ENCODE assay signal across 2 cellular contexts in the genomic region with DNA sequence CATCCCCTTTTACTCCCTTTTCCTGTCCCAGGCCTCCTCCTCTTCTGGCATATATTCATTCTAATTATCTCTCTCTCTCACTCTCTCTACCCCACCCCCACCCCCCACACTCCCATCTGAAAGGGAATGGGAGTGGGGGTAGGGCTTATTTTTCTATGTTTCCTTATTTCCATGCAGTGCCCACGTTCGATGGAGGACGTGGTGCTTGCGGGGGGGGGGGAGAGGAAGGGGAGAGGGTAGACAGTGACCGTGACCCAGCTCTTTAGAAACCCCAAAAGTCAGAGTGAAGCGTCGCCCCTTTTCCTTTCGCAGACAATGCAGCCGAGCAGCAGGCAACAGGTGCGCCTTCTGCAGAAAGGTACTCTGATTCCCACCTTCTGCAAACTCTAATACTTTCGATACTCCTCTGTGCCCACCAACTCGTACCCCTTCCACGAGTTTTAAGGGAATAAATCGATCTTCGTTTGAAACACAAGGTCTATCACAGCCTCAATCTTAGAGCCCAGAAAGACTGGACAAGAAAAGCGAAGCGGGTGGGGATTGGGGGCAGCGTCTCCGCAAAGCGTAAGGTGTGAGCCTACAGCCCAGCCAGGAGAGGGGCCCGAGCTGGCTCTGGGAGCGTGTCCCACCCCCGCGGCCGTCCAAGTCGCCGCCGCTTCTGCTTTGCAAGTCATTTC.
TF ChIP-seq lines count a peak whose summit lies in the region.

No MANE protein-coding gene starts in this region.

TF ChIP-seq in K562, 482 proteins besides CTCF, POLR2A, EP300 and RAD21 (continues in another document):
- 0 out of 2 replicates have a peak, but pooled peaks have one; percentile 45 for TF ChIP-seq ZNF316 (IDR thresholded peaks at IDR 0.05)
- peak; percentile 80 for TF ChIP-seq NFE2 (IDR thresholded peaks at IDR 0.05; ENCODE audit: low read depth)
- TF ChIP-seq, protein P1, sequence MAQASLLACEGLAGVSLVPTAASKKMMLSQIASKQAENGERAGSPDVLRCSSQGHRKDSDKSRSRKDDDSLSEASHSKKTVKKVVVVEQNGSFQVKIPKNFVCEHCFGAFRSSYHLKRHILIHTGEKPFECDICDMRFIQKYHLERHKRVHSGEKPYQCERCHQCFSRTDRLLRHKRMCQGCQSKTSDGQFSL (CRISPR knock-in tag; IDR thresholded peaks at IDR 0.05), result no peak; the same call in 1 of the 2 replicates
- TF ChIP-seq, protein P1 (tag; IDR thresholded peaks at IDR 0.05), result peak in 1 of 2 experiments; percentile 67; a peak in 1 of 4 replicates
- 0 out of 4 replicates have a peak, but pooled peaks of 1 of the 2 experiments have one; percentile 11 for TF ChIP-seq KDM1A (IDR thresholded peaks at IDR 0.05)
- TF ChIP-seq MAFG (tag; conservative IDR thresholded peaks at IDR 0.05), result peak; percentile 39; the same call in 1 of the 2 replicates
- 0 out of 2 replicates have a peak, but pooled peaks have one; percentile 74 for TF ChIP-seq NFRKB (IDR thresholded peaks at IDR 0.05; ENCODE audit: low read depth)
- 0 out of 2 replicates have a peak, but pooled peaks have one; percentile 37 for TF ChIP-seq NR2F6 (CRISPR knock-in tag; IDR thresholded peaks at IDR 0.05)
- TF ChIP-seq, protein P2, sequence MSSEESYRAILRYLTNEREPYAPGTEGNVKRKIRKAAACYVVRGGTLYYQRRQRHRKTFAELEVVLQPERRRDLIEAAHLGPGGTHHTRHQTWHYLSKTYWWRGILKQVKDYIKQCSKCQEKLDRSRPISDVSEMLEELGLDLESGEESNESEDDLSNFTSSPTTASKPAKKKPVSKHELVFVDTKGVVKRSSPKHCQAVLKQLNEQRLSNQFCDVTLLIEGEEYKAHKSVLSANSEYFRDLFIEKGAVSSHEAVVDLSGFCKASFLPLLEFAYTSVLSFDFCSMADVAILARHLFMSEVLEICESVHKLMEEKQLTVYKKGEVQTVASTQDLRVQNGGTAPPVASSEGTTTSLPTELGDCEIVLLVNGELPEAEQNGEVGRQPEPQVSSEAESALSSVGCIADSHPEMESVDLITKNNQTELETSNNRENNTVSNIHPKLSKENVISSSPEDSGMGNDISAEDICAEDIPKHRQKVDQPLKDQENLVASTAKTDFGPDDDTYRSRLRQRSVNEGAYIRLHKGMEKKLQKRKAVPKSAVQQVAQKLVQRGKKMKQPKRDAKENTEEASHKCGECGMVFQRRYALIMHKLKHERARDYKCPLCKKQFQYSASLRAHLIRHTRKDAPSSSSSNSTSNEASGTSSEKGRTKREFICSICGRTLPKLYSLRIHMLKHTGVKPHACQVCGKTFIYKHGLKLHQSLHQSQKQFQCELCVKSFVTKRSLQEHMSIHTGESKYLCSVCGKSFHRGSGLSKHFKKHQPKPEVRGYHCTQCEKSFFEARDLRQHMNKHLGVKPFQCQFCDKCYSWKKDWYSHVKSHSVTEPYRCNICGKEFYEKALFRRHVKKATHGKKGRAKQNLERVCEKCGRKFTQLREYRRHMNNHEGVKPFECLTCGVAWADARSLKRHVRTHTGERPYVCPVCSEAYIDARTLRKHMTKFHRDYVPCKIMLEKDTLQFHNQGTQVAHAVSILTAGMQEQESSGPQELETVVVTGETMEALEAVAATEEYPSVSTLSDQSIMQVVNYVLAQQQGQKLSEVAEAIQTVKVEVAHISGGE (CRISPR knock-in tag; IDR thresholded peaks at IDR 0.05), result no peak
- TF ChIP-seq SMAD1 (IDR thresholded peaks at IDR 0.05; ENCODE audit: low read depth, low read length, partially characterized antibody), result peak; percentile 8
- TF ChIP-seq POLR3A (IDR thresholded peaks at IDR 0.05; ENCODE audit: borderline replicate concordance, extremely low read depth, insufficient read depth, insufficient read length), result no peak
- TF ChIP-seq ETV6 (IDR thresholded peaks at IDR 0.05; ENCODE audit: borderline replicate concordance in 1 of 2, low read depth in 2 of 2, low read length in 1 of 2), result no peak
- TF ChIP-seq ETV6 (CRISPR knock-in tag; IDR thresholded peaks at IDR 0.05; ENCODE audit: borderline replicate concordance), result no peak
- TF ChIP-seq MAX (CRISPR knock-in tag; IDR thresholded peaks at IDR 0.05), result peak; percentile 69
- TF ChIP-seq NCOR1 (IDR thresholded peaks at IDR 0.05), result peak; percentile 17; the same call in 1 of the 2 replicates
- TF ChIP-seq C11orf30 (IDR thresholded peaks at IDR 0.05; ENCODE audit: low read depth), result peak; percentile 55; the same call in 1 of the 2 replicates
- no peak for TF ChIP-seq SPI1 (IDR thresholded peaks at IDR 0.05; ENCODE audit: borderline replicate concordance, low read depth, low read length)
- TF ChIP-seq THRA (IDR thresholded peaks at IDR 0.05), result no peak
- peak; percentile 70; the same call in 1 of the 2 replicates for TF ChIP-seq ZBTB7A (IDR thresholded peaks at IDR 0.05; ENCODE audit: borderline replicate concordance, control insufficient read depth, low read depth, low read length)
- peak; percentile 40; the same call in 1 of the 2 replicates for TF ChIP-seq ZNF197 (CRISPR knock-in tag; IDR thresholded peaks at IDR 0.05; ENCODE audit: low read depth)
- peak; percentile 77; the same call in 1 of the 2 replicates for TF ChIP-seq ATF6 (CRISPR knock-in tag; IDR thresholded peaks at IDR 0.05)

TF ChIP-seq in HepG2, 621 proteins besides CTCF, POLR2A, EP300 and RAD21:
- TF ChIP-seq MTERF4 (CRISPR knock-in tag; IDR thresholded peaks at IDR 0.05) (no peak), ZNF777 (CRISPR knock-in tag; IDR thresholded peaks at IDR 0.05) (peak; percentile 63; the same call in 1 of the 2 replicates), PATZ1 (CRISPR knock-in tag; IDR thresholded peaks at IDR 0.05) (peak; percentile 24; the same call in 1 of the 2 replicates), ZNF549 (CRISPR knock-in tag; IDR thresholded peaks at IDR 0.05) (no peak), ZNF670 (CRISPR knock-in tag; IDR thresholded peaks at IDR 0.05; ENCODE audit: borderline replicate concordance) (0 out of 2 replicates have a peak, but pooled peaks have one; percentile 34), JUN (CRISPR knock-in tag; IDR thresholded peaks at IDR 0.05) (no peak), KLF11 (CRISPR knock-in tag; IDR thresholded peaks at IDR 0.05) (no peak), CBX1 (IDR thresholded peaks at IDR 0.05; ENCODE audit: low read depth) (no peak), REXO4 (CRISPR knock-in tag; IDR thresholded peaks at IDR 0.05; ENCODE audit: borderline replicate concordance) (0 out of 2 replicates have a peak, but pooled peaks have one; percentile 1)
- TF ChIP-seq, protein P3, sequence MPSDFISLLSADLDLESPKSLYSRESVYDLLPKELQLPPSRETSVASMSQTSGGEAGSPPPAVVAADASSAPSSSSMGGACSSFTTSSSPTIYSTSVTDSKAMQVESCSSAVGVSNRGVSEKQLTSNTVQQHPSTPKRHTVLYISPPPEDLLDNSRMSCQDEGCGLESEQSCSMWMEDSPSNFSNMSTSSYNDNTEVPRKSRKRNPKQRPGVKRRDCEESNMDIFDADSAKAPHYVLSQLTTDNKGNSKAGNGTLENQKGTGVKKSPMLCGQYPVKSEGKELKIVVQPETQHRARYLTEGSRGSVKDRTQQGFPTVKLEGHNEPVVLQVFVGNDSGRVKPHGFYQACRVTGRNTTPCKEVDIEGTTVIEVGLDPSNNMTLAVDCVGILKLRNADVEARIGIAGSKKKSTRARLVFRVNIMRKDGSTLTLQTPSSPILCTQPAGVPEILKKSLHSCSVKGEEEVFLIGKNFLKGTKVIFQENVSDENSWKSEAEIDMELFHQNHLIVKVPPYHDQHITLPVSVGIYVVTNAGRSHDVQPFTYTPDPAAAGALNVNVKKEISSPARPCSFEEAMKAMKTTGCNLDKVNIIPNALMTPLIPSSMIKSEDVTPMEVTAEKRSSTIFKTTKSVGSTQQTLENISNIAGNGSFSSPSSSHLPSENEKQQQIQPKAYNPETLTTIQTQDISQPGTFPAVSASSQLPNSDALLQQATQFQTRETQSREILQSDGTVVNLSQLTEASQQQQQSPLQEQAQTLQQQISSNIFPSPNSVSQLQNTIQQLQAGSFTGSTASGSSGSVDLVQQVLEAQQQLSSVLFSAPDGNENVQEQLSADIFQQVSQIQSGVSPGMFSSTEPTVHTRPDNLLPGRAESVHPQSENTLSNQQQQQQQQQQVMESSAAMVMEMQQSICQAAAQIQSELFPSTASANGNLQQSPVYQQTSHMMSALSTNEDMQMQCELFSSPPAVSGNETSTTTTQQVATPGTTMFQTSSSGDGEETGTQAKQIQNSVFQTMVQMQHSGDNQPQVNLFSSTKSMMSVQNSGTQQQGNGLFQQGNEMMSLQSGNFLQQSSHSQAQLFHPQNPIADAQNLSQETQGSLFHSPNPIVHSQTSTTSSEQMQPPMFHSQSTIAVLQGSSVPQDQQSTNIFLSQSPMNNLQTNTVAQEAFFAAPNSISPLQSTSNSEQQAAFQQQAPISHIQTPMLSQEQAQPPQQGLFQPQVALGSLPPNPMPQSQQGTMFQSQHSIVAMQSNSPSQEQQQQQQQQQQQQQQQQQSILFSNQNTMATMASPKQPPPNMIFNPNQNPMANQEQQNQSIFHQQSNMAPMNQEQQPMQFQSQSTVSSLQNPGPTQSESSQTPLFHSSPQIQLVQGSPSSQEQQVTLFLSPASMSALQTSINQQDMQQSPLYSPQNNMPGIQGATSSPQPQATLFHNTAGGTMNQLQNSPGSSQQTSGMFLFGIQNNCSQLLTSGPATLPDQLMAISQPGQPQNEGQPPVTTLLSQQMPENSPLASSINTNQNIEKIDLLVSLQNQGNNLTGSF (CRISPR knock-in tag; IDR thresholded peaks at IDR 0.05), result no peak
- TF ChIP-seq, protein P4, sequence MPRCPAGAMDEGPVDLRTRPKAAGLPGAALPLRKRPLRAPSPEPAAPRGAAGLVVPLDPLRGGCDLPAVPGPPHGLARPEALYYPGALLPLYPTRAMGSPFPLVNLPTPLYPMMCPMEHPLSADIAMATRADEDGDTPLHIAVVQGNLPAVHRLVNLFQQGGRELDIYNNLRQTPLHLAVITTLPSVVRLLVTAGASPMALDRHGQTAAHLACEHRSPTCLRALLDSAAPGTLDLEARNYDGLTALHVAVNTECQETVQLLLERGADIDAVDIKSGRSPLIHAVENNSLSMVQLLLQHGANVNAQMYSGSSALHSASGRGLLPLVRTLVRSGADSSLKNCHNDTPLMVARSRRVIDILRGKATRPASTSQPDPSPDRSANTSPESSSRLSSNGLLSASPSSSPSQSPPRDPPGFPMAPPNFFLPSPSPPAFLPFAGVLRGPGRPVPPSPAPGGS (CRISPR knock-in tag; IDR thresholded peaks at IDR 0.05), result no peak
